Comparison of ENCODE assay signal across 8 cellular contexts in the genomic region with DNA sequence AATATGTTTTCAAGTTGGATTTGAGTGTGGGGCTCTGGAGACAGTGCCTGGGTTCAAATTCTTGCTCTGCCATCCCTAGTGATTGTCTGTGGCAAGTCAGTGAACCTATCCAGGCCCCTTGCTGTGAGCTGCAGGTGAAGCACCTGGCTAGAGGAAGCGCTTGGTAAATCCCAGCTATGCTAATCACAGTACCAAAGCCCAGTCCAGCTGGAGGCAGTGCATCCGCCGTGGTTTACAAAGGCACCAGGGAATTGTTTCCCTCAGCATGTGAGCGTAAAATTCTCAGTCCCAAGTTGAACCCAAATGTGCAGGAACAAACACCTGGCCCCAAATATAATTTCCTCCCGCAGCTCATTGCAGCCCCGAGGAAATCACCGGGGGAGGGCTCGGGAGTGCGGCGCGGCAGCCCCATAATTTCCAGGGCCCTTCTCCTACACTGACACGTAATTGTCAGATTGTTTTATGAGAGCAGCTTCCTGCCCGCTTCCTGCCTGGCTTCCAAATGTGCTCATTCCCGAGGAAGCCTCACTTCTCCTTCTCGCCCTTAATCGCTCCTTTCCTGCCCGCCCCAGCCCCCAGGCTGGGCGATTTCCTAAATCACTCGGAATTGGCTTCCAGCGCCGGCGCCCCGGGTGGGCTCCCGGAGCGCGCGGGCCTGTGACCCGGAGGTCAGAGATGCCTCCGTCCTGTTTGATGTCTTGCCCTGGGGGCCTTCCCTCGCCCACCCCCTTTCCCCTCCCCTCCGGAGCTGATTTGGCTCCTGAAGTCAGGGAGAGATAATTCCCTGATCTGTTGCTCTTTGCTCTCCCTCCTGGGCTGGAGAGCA.
DNase-seq lines count a peak whose midpoint lies in the region; ATAC-seq, FAIRE-seq and TF ChIP-seq lines count a peak whose summit lies in the region.

No MANE protein-coding gene starts in this region.

- peaks cover 49 to 61% (median 52%) of the 10 kb centered on the region in 3 donors for H3K27me3 Mint-ChIP-seq in CD14-positive monocyte (ENCODE audit: low read depth in 3 of 3)

- no peak for FAIRE-seq in RCC 7860 (lab: Jason Lieb, UNC)

- H3K4me3 ChIP-seq in fibroblast of lung (replicated peaks in 1 of 4; ENCODE audit: control extremely low read depth in 1 of 4, insufficient read depth in 1 of 4, low read depth in 3 of 4, low read length in 4 of 4) (peak overlapping the region; percentile 20 to 48 (median 32)), neuron (ENCODE audit: low read length) (peak overlapping the region; percentile 34)

- no peak for TF ChIP-seq CTCF in fibroblast of lung (conservative IDR thresholded peaks at IDR 0.05 in 1 of 2, IDR thresholded peaks at IDR 0.05 in 1 of 2; ENCODE audit: low read depth in 1 of 2, low read length in 2 of 2)
- no peak for TF ChIP-seq CTCF in CD14-positive monocyte (IDR thresholded peaks at IDR 0.05)

- no peaks in the 10 kb centered on the region for H3K36me3 Mint-ChIP-seq in CD14-positive monocyte

- no peaks in the 10 kb centered on the region for H3K79me2 ChIP-seq in fibroblast of lung (ENCODE audit: control insufficient read depth, insufficient read depth, low read length)

- H2AFZ ChIP-seq in fibroblast of lung (ENCODE audit: low read length) (peak overlapping the region; percentile 69), neuron (ENCODE audit: low read depth, low read length) (peak overlapping the region; percentile 30)

- H4K20me1 ChIP-seq in fibroblast of lung (ENCODE audit: control insufficient read depth, extremely low read depth, insufficient read depth, low read length), result no peaks in the 10 kb centered on the region

- H3K4me2 ChIP-seq in fibroblast of lung (ENCODE audit: extremely low read depth, insufficient read depth, low read length), result peak overlapping the region; percentile 77

- no peak overlapping the region for H3K27ac ChIP-seq in fibroblast of lung (ENCODE audit: insufficient read depth, low read length)

- H3K27me3 ChIP-seq in fibroblast of lung (ENCODE audit: control insufficient read depth, insufficient read depth, low read length), result no peaks in the 10 kb centered on the region
- no peaks in the 10 kb centered on the region for H3K27me3 ChIP-seq in neuron (ENCODE audit: insufficient read depth, low read length)

- H3K27ac Mint-ChIP-seq in CD14-positive monocyte, result no peak overlapping the region

- DNase-seq in Daoy (ENCODE audit: low read depth) (peak; percentile 48), NCI-H345 (lab: John Stamatoyannopoulos, UW) (peak; percentile 69), fibroblast of lung (ENCODE audit: low read depth in 2 of 2) (no peak), CD14-positive monocyte (ENCODE audit: low spot score) (no peak), RCC 7860 (ENCODE audit: low spot score) (no peak), germinal center (ENCODE audit: low spot score) (no peak)

- H3K9me3 Mint-ChIP-seq in CD14-positive monocyte, result peaks cover 0 to 6% (median 0%) of the 10 kb centered on the region in 7 donors

- no peaks in the 10 kb centered on the region for H3K4me1 Mint-ChIP-seq in CD14-positive monocyte

- H3K4me1 ChIP-seq in fibroblast of lung (ENCODE audit: control insufficient read depth, extremely low read depth, insufficient read depth, low read length), result peaks cover 4% of the 10 kb centered on the region
- peaks cover 17% of the 10 kb centered on the region for H3K4me1 ChIP-seq in neuron (ENCODE audit: insufficient read depth, low read length)

- intact Hi-C loops in CD14-positive monocyte (cut with micrococcal nuclease), result no loop called here

- H3K36me3 ChIP-seq in fibroblast of lung (ENCODE audit: control insufficient read depth, insufficient read depth, low read length) (no peaks in the 10 kb centered on the region), neuron (ENCODE audit: insufficient read depth, low read length) (no peaks in the 10 kb centered on the region)

- H3K9me3 ChIP-seq in fibroblast of lung (ENCODE audit: control insufficient read depth, insufficient read depth, low read depth, low read length) (no peaks in the 10 kb centered on the region), neuron (ENCODE audit: low read length) (no peaks in the 10 kb centered on the region)

- no peak for ATAC-seq in HG03460 (IDR thresholded peaks at IDR 0.05; ENCODE audit: unreplicated experiment)

- peak overlapping the region; percentile 36 for H3K9ac ChIP-seq in fibroblast of lung (ENCODE audit: insufficient read depth, low read length)

- H3K4me3 Mint-ChIP-seq in CD14-positive monocyte, result peak overlapping the region in 1 of 2 donors; percentile 70

Comparison
In these comparisons a context has a peak if more than half of its experiments do, and no peak if none do; other contexts are left out.
1. DNase-seq: peak in Daoy (single experiment) and NCI-H345 (single experiment); none in fibroblast of lung (0 of 2), CD14-positive monocyte (single experiment), RCC 7860 (single experiment) and germinal center (single experiment).